In the genomic region with DNA sequence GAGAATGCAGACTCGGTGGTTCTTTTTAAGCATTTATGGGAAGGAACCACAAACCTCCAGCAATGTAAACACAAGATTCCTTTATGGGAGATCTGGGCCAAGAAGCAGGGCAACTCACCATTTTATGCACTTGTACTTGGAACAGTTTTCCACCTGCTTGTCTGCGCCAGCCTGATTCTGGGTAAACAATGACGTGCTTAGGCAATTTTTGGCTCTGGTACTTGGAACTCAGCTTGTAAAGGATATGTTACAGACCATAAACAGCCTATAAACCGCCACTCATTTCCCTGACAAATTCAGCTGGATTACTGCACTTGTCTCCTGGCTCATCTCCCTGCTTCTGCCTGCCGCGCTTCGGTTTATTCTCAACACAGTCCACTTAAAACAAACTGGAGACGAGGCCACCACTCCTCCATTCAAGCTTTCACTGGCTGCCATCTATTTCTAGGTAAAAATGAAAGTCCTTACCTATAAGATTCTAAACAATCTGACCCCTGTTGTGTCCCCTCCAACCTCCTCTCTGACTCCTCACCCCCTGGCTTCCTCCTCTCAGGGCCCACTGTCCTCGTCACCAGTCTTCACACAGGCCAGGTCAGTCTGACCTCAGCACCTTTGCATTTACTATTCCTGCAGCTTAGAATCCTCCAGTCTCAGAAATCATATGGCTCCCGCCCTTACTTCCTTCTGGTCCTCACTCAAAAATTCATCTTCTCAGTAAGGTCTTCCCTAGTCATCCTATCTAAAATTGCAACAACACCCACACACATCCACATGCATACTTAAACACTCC, we compare ENCODE assay signal across 1 cellular context.
TF ChIP-seq lines count a peak whose summit lies in the region.

No MANE protein-coding gene starts in this region.

TF ChIP-seq in K562, 482 proteins besides CTCF, POLR2A, EP300 and RAD21 (continued from another document):
- TF ChIP-seq, protein P1, sequence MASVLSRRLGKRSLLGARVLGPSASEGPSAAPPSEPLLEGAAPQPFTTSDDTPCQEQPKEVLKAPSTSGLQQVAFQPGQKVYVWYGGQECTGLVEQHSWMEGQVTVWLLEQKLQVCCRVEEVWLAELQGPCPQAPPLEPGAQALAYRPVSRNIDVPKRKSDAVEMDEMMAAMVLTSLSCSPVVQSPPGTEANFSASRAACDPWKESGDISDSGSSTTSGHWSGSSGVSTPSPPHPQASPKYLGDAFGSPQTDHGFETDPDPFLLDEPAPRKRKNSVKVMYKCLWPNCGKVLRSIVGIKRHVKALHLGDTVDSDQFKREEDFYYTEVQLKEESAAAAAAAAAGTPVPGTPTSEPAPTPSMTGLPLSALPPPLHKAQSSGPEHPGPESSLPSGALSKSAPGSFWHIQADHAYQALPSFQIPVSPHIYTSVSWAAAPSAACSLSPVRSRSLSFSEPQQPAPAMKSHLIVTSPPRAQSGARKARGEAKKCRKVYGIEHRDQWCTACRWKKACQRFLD (CRISPR knock-in tag; IDR thresholded peaks at IDR 0.05), result no peak
- TF ChIP-seq KLF6 (CRISPR knock-in tag; IDR thresholded peaks at IDR 0.05; ENCODE audit: borderline replicate concordance) (no peak), POU5F1 (IDR thresholded peaks at IDR 0.05; ENCODE audit: borderline replicate concordance, low read depth, low read length, partially characterized antibody) (no peak), ZNF347 (CRISPR knock-in tag; IDR thresholded peaks at IDR 0.05; ENCODE audit: low read depth) (no peak), SIN3A (IDR thresholded peaks at IDR 0.05; ENCODE audit: borderline replicate concordance in 2 of 2, control insufficient read depth in 1 of 2, low read depth in 2 of 2, low read length in 2 of 2) (no peak), ZNF184 (CRISPR knock-in tag; IDR thresholded peaks at IDR 0.05) (no peak), ZC3H4 (CRISPR knock-in tag; IDR thresholded peaks at IDR 0.05; ENCODE audit: borderline replicate concordance) (no peak), ZNF224 (CRISPR knock-in tag; IDR thresholded peaks at IDR 0.05) (no peak), NCOA1 (IDR thresholded peaks at IDR 0.05; ENCODE audit: low read depth) (no peak), ZNF431 (CRISPR knock-in tag; IDR thresholded peaks at IDR 0.05) (no peak), ZNF197 (CRISPR knock-in tag; IDR thresholded peaks at IDR 0.05; ENCODE audit: low read depth) (no peak), GABPB1 (CRISPR knock-in tag; IDR thresholded peaks at IDR 0.05) (no peak), RBM15 (IDR thresholded peaks at IDR 0.05; ENCODE audit: insufficient read depth, low read length) (no peak), CREB1 (IDR thresholded peaks at IDR 0.05) (no peak), CREB1 (CRISPR knock-in tag; IDR thresholded peaks at IDR 0.05) (no peak)
- TF ChIP-seq, protein P2, sequence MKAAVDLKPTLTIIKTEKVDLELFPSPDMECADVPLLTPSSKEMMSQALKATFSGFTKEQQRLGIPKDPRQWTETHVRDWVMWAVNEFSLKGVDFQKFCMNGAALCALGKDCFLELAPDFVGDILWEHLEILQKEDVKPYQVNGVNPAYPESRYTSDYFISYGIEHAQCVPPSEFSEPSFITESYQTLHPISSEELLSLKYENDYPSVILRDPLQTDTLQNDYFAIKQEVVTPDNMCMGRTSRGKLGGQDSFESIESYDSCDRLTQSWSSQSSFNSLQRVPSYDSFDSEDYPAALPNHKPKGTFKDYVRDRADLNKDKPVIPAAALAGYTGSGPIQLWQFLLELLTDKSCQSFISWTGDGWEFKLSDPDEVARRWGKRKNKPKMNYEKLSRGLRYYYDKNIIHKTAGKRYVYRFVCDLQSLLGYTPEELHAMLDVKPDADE (conservative IDR thresholded peaks at IDR 0.05; ENCODE audit: control insufficient read depth, low read depth, low read length), result no peak
